15 cellular contexts compared by ENCODE assay signal in the genomic region with DNA sequence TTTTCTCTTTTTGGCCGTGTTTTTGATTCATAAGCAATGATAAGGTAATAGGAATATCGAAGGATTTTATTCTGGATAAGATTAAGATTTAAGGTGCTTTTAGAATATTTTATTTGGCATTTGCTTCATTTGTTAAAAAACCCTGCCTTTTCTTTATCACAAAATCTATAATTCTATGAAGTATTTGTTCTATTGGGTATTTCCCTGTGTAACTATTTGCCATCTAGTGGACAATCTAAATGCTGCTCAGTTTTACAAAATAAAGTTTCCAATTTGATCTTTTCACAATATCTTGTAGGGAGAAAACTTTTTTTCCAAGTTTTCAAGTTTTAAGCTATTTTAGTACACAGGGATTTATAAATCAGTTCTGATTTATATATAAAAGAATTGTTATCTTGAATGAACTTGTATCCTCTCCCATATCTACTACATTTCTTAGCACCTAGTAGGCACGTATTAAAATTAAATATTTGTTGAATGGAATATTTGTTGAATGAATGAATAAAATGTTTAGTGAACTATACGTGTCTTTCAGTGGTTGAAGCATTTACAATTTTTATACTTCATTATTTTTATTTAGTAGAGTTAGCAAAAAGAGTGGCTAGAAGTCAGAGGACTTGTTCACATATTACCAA. TPM values are rescaled to one million over a fixed set of nuclear protein-coding genes. Genes with fewer than 3 reads are reported as not detected.
A peak's percentile ranks its signal among the peaks of the same experiment; 100 is the strongest.
DNase-seq lines count a peak whose midpoint lies in the region; ATAC-seq, FAIRE-seq and TF ChIP-seq lines count a peak whose summit lies in the region.
"Had no signal": no experiment of that assay in that cellular context is flagged by ENCODE, and none has a peak within 500 bp of the region (broad histone marks: within the 10 kb centered on the region; RNA-seq: fewer than 3 reads in every experiment).

No MANE protein-coding gene starts in this region.

- H3K9me3 ChIP-seq in osteoblast (ENCODE audit: low read depth, low read length): no peaks in the 10 kb centered on the region
- H3K9me3 ChIP-seq: Caco-2, sigmoid colon had no signal

- no peaks in the 10 kb centered on the region for H3K36me3 Mint-ChIP-seq in brain
- no peaks in the 10 kb centered on the region for H3K36me3 Mint-ChIP-seq in activated T-helper 1 cell treated with anti-CD3 and anti-CD28 coated beads, Interleukin-12 subunit alpha, Interleukin-12 subunit beta, Interleukin-2, Interleukin-4 antibody, amounts not matched to agents 30 ng/mL and 10 ng/mL and 1 ng/mL, durations not matched to agents 14 hours and 24 hours and 36 hours (ENCODE audit: low read depth)

- H3K27me3 Mint-ChIP-seq in brain: peaks cover 5% of the 10 kb centered on the region
- peaks cover 15% of the 10 kb centered on the region for H3K27me3 Mint-ChIP-seq in activated T-helper 1 cell treated with anti-CD3 and anti-CD28 coated beads, Interleukin-12 subunit alpha, Interleukin-12 subunit beta, Interleukin-2, Interleukin-4 antibody, amounts not matched to agents 30 ng/mL and 10 ng/mL and 1 ng/mL, durations not matched to agents 14 hours and 24 hours and 36 hours (ENCODE audit: insufficient read depth)

- FAIRE-seq in G401.6 (lab: Jason Lieb, UNC): peak; percentile 6

- no peak overlapping the region for H3K4me3 ChIP-seq in NB4 (ENCODE audit: low read depth, low read length)
- no peak overlapping the region for H3K4me3 ChIP-seq in osteoblast (ENCODE audit: insufficient read depth, low read length)
- H3K4me3 ChIP-seq: sigmoid colon had no signal

- no peak overlapping the region for H3K27ac ChIP-seq in osteoblast (ENCODE audit: low read depth, low read length)
- H3K27ac ChIP-seq: sigmoid colon had no signal

- H3K9me3 Mint-ChIP-seq in brain: no peaks in the 10 kb centered on the region
- no peaks in the 10 kb centered on the region for H3K9me3 Mint-ChIP-seq in activated T-helper 1 cell treated with anti-CD3 and anti-CD28 coated beads, Interleukin-12 subunit alpha, Interleukin-12 subunit beta, Interleukin-2, Interleukin-4 antibody, amounts not matched to agents 30 ng/mL and 10 ng/mL and 1 ng/mL, durations not matched to agents 14 hours and 24 hours and 36 hours

- TF ChIP-seq CTCF in NB4 (IDR thresholded peaks at IDR 0.05; ENCODE audit: low read depth, low read length) (peak; percentile 10), brain (conservative IDR thresholded peaks at IDR 0.05) (peak; percentile 12 to 50), osteoblast (IDR thresholded peaks at IDR 0.05; ENCODE audit: extremely low read depth, low read depth, low read length) (peak; percentile 11)

- no peak for TF ChIP-seq POLR2A in NB4 (IDR thresholded peaks at IDR 0.05; ENCODE audit: extremely low read depth, insufficient read length)

- no peak overlapping the region for H3K27ac Mint-ChIP-seq in brain
- H3K27ac Mint-ChIP-seq in activated T-helper 1 cell treated with anti-CD3 and anti-CD28 coated beads, Interleukin-12 subunit alpha, Interleukin-12 subunit beta, Interleukin-2, Interleukin-4 antibody, amounts not matched to agents 30 ng/mL and 10 ng/mL and 1 ng/mL, durations not matched to agents 14 hours and 24 hours and 36 hours: no peak overlapping the region

- H3K27me3 ChIP-seq in osteoblast (ENCODE audit: insufficient read depth, low read length): no peaks in the 10 kb centered on the region
- H3K27me3 ChIP-seq: sigmoid colon had no signal

- intact Hi-C loops in activated T-helper 1 cell treated with anti-CD3 and anti-CD28 coated beads, Interleukin-12 subunit alpha, Interleukin-12 subunit beta, Interleukin-2, Interleukin-4 antibody, amounts not matched to agents 30 ng/mL and 10 ng/mL and 1 ng/mL, durations not matched to agents 14 hours and 24 hours and 36 hours (cut with micrococcal nuclease): no loop called here

- no peaks in the 10 kb centered on the region for H4K20me1 ChIP-seq in osteoblast (ENCODE audit: insufficient read depth, low read length)

- no peak overlapping the region for H2AFZ ChIP-seq in osteoblast (ENCODE audit: low read length)

- H3K4me3 Mint-ChIP-seq in brain: no peak overlapping the region
- H3K4me3 Mint-ChIP-seq in activated T-helper 1 cell treated with anti-CD3 and anti-CD28 coated beads, Interleukin-12 subunit alpha, Interleukin-12 subunit beta, Interleukin-2, Interleukin-4 antibody, amounts not matched to agents 30 ng/mL and 10 ng/mL and 1 ng/mL, durations not matched to agents 14 hours and 24 hours and 36 hours: no peak overlapping the region

- no peak overlapping the region for H3K4me2 ChIP-seq in osteoblast (ENCODE audit: insufficient read depth, low read length)

- no peaks in the 10 kb centered on the region for H3K4me1 Mint-ChIP-seq in brain
- no peaks in the 10 kb centered on the region for H3K4me1 Mint-ChIP-seq in activated T-helper 1 cell treated with anti-CD3 and anti-CD28 coated beads, Interleukin-12 subunit alpha, Interleukin-12 subunit beta, Interleukin-2, Interleukin-4 antibody, amounts not matched to agents 30 ng/mL and 10 ng/mL and 1 ng/mL, durations not matched to agents 14 hours and 24 hours and 36 hours (ENCODE audit: low read depth)

- no peak for DNase-seq in NB4 (ENCODE audit: low read depth)
- DNase-seq in osteoblast (ENCODE audit: insufficient read length, low spot score, missing footprints): no peak
- no peak for DNase-seq in GM19240 (ENCODE audit: insufficient read length, low spot score)
- no peak for DNase-seq in activated T-helper 1 cell treated with anti-CD3 and anti-CD28 coated beads, Interleukin-12 subunit alpha, Interleukin-12 subunit beta, Interleukin-2, Interleukin-4 antibody, amounts not matched to agents 30 ng/mL and 10 ng/mL and 1 ng/mL, durations not matched to agents 14 hours and 24 hours and 36 hours (ENCODE audit: low spot score)
- no peak for DNase-seq in NCI-H2029 treated with DMSO at 0.1 percent for 48 hours (lab: John Stamatoyannopoulos, UW)
- DNase-seq: anterior cingulate cortex, Caco-2, KBM-7, NCI-H2171 treated with DMSO at 0.1 percent for 48 hours, SHP77, sigmoid colon, substantia nigra had no signal

- no peaks in the 10 kb centered on the region for H3K36me3 ChIP-seq in osteoblast (ENCODE audit: insufficient read depth, low read length)
- H3K36me3 ChIP-seq: sigmoid colon had no signal

- no peak for ATAC-seq in GM18511 (IDR thresholded peaks at IDR 0.05; ENCODE audit: unreplicated experiment)

- no peaks in the 10 kb centered on the region for H3K79me2 ChIP-seq in osteoblast (ENCODE audit: insufficient read depth, low read length)

- no peaks in the 10 kb centered on the region for H3K4me1 ChIP-seq in osteoblast (ENCODE audit: insufficient read depth, low read length)
- H3K4me1 ChIP-seq: Caco-2, sigmoid colon had no signal

RNA-seq across cellular contexts. Expression of gene ANKRD7, which starts 26.5 kb away (rescaled TPM):
- polyA plus RNA-seq in brain (ENCODE audit: insufficient read depth, low read depth, low replicate concordance): not detected
- 1.8 and 3.3 TPM in 2 replicates for total RNA-seq in osteoblast
- not detected in 2 replicates for total RNA-seq in activated T-helper 1 cell treated with anti-CD3 and anti-CD28 coated beads, Interleukin-12 subunit alpha, Interleukin-12 subunit beta, Interleukin-2, Interleukin-4 antibody, amounts not matched to agents 30 ng/mL and 10 ng/mL and 1 ng/mL, durations not matched to agents 14 hours and 24 hours and 36 hours
- total RNA-seq: Caco-2 had no signal
- polyA plus RNA-seq: sigmoid colon had no signal
